Comparison of ENCODE assay signal across 19 cellular contexts in genomic region chr9:114928092-114928491, GRCh38. TPM values are rescaled to one million over a fixed set of nuclear protein-coding genes. Genes with fewer than 3 reads are reported as not detected.
DNase-seq lines count a peak whose midpoint lies in the region; ATAC-seq lines count a peak whose summit lies in the region.
"Had no signal": no experiment of that assay in that cellular context is flagged by ENCODE, and none has a peak within 500 bp of the region (broad histone marks: within the 10 kb centered on the region; RNA-seq: fewer than 3 reads in every experiment).

No MANE protein-coding gene starts in this region.

- no peaks in the 10 kb centered on the region for H3K9me3 ChIP-seq in T-helper 17 cell (ENCODE audit: control insufficient read depth, low read length, poor library complexity, severe bottlenecking)
- H3K9me3 ChIP-seq in subcutaneous abdominal adipose tissue (ENCODE audit: control insufficient read depth in 5 of 5, low read length in 5 of 5), result no peaks in the 10 kb centered on the region
- H3K9me3 ChIP-seq: ascending aorta, SJCRH30, vagina had no signal

- DNase-seq in activated T-cell treated with anti-CD3 and anti-CD28 coated beads, Interleukin-2, amount 50 U/mL, for 24 hours, result no peak
- no peak for DNase-seq in activated T-cell treated with anti-CD3 and anti-CD28 coated beads, Interleukin-2, amount 50 U/mL, for 1 hour
- DNase-seq in T-helper 17 cell (no peak), immature natural killer cell (no peak), AG08396 (ENCODE audit: low spot score) (no peak), G401 (ENCODE audit: low spot score) (no peak)
- DNase-seq: Calu3, erythroblast, GM23248, head of caudate nucleus, kidney glomerular epithelial cell, MV-4-11, NCI-H2171, SJCRH30 had no signal

- no peak overlapping the region for H3K9ac ChIP-seq in subcutaneous abdominal adipose tissue (ENCODE audit: low read length in 5 of 5)
- H3K9ac ChIP-seq: GM23248 had no signal

- no peaks in the 10 kb centered on the region for H3K27me3 ChIP-seq in subcutaneous abdominal adipose tissue (ENCODE audit: control insufficient read depth in 5 of 5, insufficient read depth in 4 of 5, low read length in 5 of 5)
- H3K27me3 ChIP-seq: ascending aorta, vagina had no signal

- H3K36me3 Mint-ChIP-seq in activated T-cell treated with anti-CD3 and anti-CD28 coated beads, Interleukin-2, amount 50 U/mL, for 24 hours (ENCODE audit: low read depth), result peaks cover 63% of the 10 kb centered on the region
- peaks cover 11% of the 10 kb centered on the region for H3K36me3 Mint-ChIP-seq in T-helper 17 cell (ENCODE audit: low read depth)
- peaks cover 0 to 3% (median 0%) of the 10 kb centered on the region in 3 donors for H3K36me3 Mint-ChIP-seq in immature natural killer cell

- no peaks in the 10 kb centered on the region for H3K27me3 Mint-ChIP-seq in activated T-cell treated with anti-CD3 and anti-CD28 coated beads, Interleukin-2, amount 50 U/mL, for 24 hours
- no peaks in the 10 kb centered on the region for H3K27me3 Mint-ChIP-seq in T-helper 17 cell
- H3K27me3 Mint-ChIP-seq in immature natural killer cell (ENCODE audit: low read depth in 3 of 3), result peaks cover 6 to 7% (median 7%) of the 10 kb centered on the region in 3 donors

- peaks cover 0 to 12% (median 9%) of the 10 kb centered on the region in 5 donors for H3K4me1 ChIP-seq in subcutaneous abdominal adipose tissue (ENCODE audit: control insufficient read depth in 5 of 5, insufficient read depth in 5 of 5, low read length in 5 of 5)
- H3K4me1 ChIP-seq: SJCRH30, vagina had no signal

- no peaks in the 10 kb centered on the region for H3K36me3 ChIP-seq in subcutaneous abdominal adipose tissue (ENCODE audit: control insufficient read depth in 5 of 5, insufficient read depth in 5 of 5, low read length in 5 of 5)
- H3K36me3 ChIP-seq: ascending aorta, SJCRH30, vagina had no signal

- H3K4me3 Mint-ChIP-seq in activated T-cell treated with anti-CD3 and anti-CD28 coated beads, Interleukin-2, amount 50 U/mL, for 24 hours, result peak overlapping the region; percentile 94
- peak overlapping the region; percentile 97 for H3K4me3 Mint-ChIP-seq in T-helper 17 cell
- H3K4me3 Mint-ChIP-seq in immature natural killer cell, result peak overlapping the region; percentile 15 to 94 (median 89)

- no peaks in the 10 kb centered on the region for H3K9me3 Mint-ChIP-seq in activated T-cell treated with anti-CD3 and anti-CD28 coated beads, Interleukin-2, amount 50 U/mL, for 24 hours
- no peaks in the 10 kb centered on the region for H3K9me3 Mint-ChIP-seq in immature natural killer cell

- in situ Hi-C loops in G401 (cut with HindIII; ENCODE audit: low sequenced_read_pairs), result no loop called here

- peak overlapping the region in 3 of 5 donors; percentile 1 to 53 (median 2) for H3K4me3 ChIP-seq in subcutaneous abdominal adipose tissue (ENCODE audit: low read depth in 1 of 5, low read length in 5 of 5)
- H3K4me3 ChIP-seq: GM23248, SJCRH30 had no signal

- peaks cover 74% of the 10 kb centered on the region for H3K4me1 Mint-ChIP-seq in activated T-cell treated with anti-CD3 and anti-CD28 coated beads, Interleukin-2, amount 50 U/mL, for 24 hours (ENCODE audit: low read depth)
- H3K4me1 Mint-ChIP-seq in T-helper 17 cell, result peaks cover 59% of the 10 kb centered on the region
- H3K4me1 Mint-ChIP-seq in immature natural killer cell, result peaks cover 62 to 66% of the 10 kb centered on the region in 2 donors

- H3K27ac ChIP-seq in subcutaneous abdominal adipose tissue (ENCODE audit: low read depth, low read length), result peak overlapping the region; percentile 35
- H3K27ac ChIP-seq: GM23248, SJCRH30, vagina had no signal

- peak overlapping the region; percentile 88 for H3K27ac Mint-ChIP-seq in activated T-cell treated with anti-CD3 and anti-CD28 coated beads, Interleukin-2, amount 50 U/mL, for 24 hours
- peak overlapping the region; percentile 100 for H3K27ac Mint-ChIP-seq in T-helper 17 cell
- peak overlapping the region in 3 of 6 donors; percentile 20 to 91 (median 29) for H3K27ac Mint-ChIP-seq in immature natural killer cell

- no peak for ATAC-seq in T-helper 17 cell
- no peak for ATAC-seq in HG03469 (IDR thresholded peaks at IDR 0.05; ENCODE audit: unreplicated experiment)

RNA-seq across cellular contexts. Expression of gene TNFSF8, which starts 2.3 kb away (rescaled TPM):
- total RNA-seq in T-helper 17 cell, result 10 to 100 TPM; 45.7 to 47.6 TPM
- polyA plus RNA-seq in immature natural killer cell, result 10 to 100 TPM in 1 of 3 donors, 1 to 10 TPM in 2; 3.1 to 10.9 (median 6.0) TPM
- total RNA-seq in G401 (2014; rRNA removed; shearing (Covaris generic)), result not detected in 2 replicates
- total RNA-seq: Calu3, GM23248, renal cortical epithelial cell, SJCRH30 had no signal
- polyA plus RNA-seq: GM23248 had no signal

Comparison
In these comparisons a context has a peak if more than half of its experiments do, and no peak if none do; other contexts are left out.
1. RNA of gene TNFSF8, which starts 2.3 kb away (total RNA-seq): 45.7 to 47.6 TPM in T-helper 17 cell; not detected in G401; every median in the first group is over 10 times any median in the second.
2. Peak in every context shown above with its lines, with median percentiles within 50 percentile points of each other: H3K4me3 Mint-ChIP-seq.